ENCODE assay signal across 9 cellular contexts in genomic region chr14:91897121-91897701, GRCh38. TPM values are rescaled to one million over a fixed set of nuclear protein-coding genes. Genes with fewer than 3 reads are reported as not detected.
DNase-seq lines count a peak whose midpoint lies in the region; FAIRE-seq and TF ChIP-seq lines count a peak whose summit lies in the region.
"Had no signal": no experiment of that assay in that cellular context is flagged by ENCODE, and none has a peak within 500 bp of the region (broad histone marks: within the 10 kb centered on the region; RNA-seq: fewer than 3 reads in every experiment).

No MANE protein-coding gene starts in this region.

- H4K5ac ChIP-seq in mesendoderm (ENCODE audit: low read length), result no peak overlapping the region

- H3K27me3 ChIP-seq in mesendoderm (ENCODE audit: insufficient read depth, low read length, poor library complexity), result no peaks in the 10 kb centered on the region
- no peaks in the 10 kb centered on the region for H3K27me3 ChIP-seq in transverse colon

- no peak overlapping the region for H2BK5ac ChIP-seq in mesendoderm (ENCODE audit: low read length)

- peak overlapping the region; percentile 3 for H3K23ac ChIP-seq in mesendoderm (ENCODE audit: low read length)

- H3K9me3 ChIP-seq in transverse colon, result no peaks in the 10 kb centered on the region

- peak overlapping the region; percentile 54 for H3K56ac ChIP-seq in mesendoderm (ENCODE audit: low read length)

- no peak overlapping the region for H3K4me2 ChIP-seq in mesendoderm (ENCODE audit: low read length)

- intact Hi-C loops in transverse colon (cut with DNase I; ENCODE audit: low total_unique reads), result no loop called here

- H4K8ac ChIP-seq in mesendoderm (ENCODE audit: low read depth, low read length), result no peak overlapping the region

- no peak overlapping the region for H3K9ac ChIP-seq in mesendoderm (ENCODE audit: low read length)

- TF ChIP-seq POLR2A in transverse colon (IDR thresholded peaks at IDR 0.05), result no peak
- no peak for TF ChIP-seq POLR2A in H54 (IDR thresholded peaks at IDR 0.05; ENCODE audit: low read depth, low read length)

- H2AK5ac ChIP-seq in mesendoderm (ENCODE audit: low read length), result no peak overlapping the region

- in situ Hi-C loops in transverse colon (cut with MboI; ENCODE audit: low pct_ligation_motif_present in 1 of 4, low pct_unique_long_range_greater_than_20kb in 1 of 4, low sequenced_read_pairs in 3 of 4), result no loop called here

- no peak for TF ChIP-seq CTCF in transverse colon (IDR thresholded peaks at IDR 0.05)

- H3K4me1 ChIP-seq in mesendoderm (ENCODE audit: control insufficient read depth, low read depth, low read length) (peaks cover 4% of the 10 kb centered on the region), transverse colon (peaks cover 0 to 13% (median 5%) of the 10 kb centered on the region in 4 donors)

- no peaks in the 10 kb centered on the region for H3K36me3 ChIP-seq in mesendoderm (ENCODE audit: control insufficient read depth, insufficient read depth, low read length)
- H3K36me3 ChIP-seq in transverse colon, result no peaks in the 10 kb centered on the region

- DNase-seq in NCI-H345 treated with DMSO at 0.1 percent for 48 hours (lab: John Stamatoyannopoulos, UW; ENCODE audit: unreplicated experiment), result peak; percentile 12
- DNase-seq in epidermal melanocyte (ENCODE audit: insufficient read length, low spot score), result peak; percentile 37
- DNase-seq in mesendoderm, result peak; percentile 76
- peak; percentile 17 for DNase-seq in transverse colon
- DNase-seq in H54 (ENCODE audit: insufficient read length, low spot score), result no peak
- DNase-seq in 8988T, result no peak
- DNase-seq in GM19239 (ENCODE audit: insufficient read length, low spot score), result no peak
- DNase-seq: NCI-H1930, T-helper 2 cell had no signal

- H2BK120ac ChIP-seq in mesendoderm (ENCODE audit: low read depth, low read length), result no peak overlapping the region

- no peak overlapping the region for H3K4ac ChIP-seq in mesendoderm (ENCODE audit: low read depth, low read length)

- no peak overlapping the region for H3K27ac ChIP-seq in mesendoderm (ENCODE audit: low read depth, low read length)
- H3K27ac ChIP-seq in transverse colon, result peak overlapping the region in 3 of 4 donors; percentile 49 to 60 (median 55)

- no peak overlapping the region for H2BK15ac ChIP-seq in mesendoderm (replicated peaks; ENCODE audit: low read depth)

- no peak for TF ChIP-seq EP300 in transverse colon (IDR thresholded peaks at IDR 0.05; ENCODE audit: low read depth)

- no peak overlapping the region for H3K18ac ChIP-seq in mesendoderm (ENCODE audit: low read length)

- no peaks in the 10 kb centered on the region for H3K79me1 ChIP-seq in mesendoderm (ENCODE audit: low read length)

- no peak for FAIRE-seq in H54 (lab: Jason Lieb, UNC)
- FAIRE-seq in GM19239 (lab: Jason Lieb, UNC), result no peak

- WGBS in mesendoderm (ENCODE audit: extremely low coverage, insufficient coverage, low lambda C conversion rate), result no CpG with 5 or more reads among the region's 10 CpGs
- WGBS in transverse colon (ENCODE audit: low coverage in 1 of 2), 2 donors, result 44 to 61% methylated on average over 3 to 10 of the region's 10 CpGs

- no peaks in the 10 kb centered on the region for H3K79me2 ChIP-seq in mesendoderm (ENCODE audit: control insufficient read depth, insufficient read depth, low read length)

- no peak overlapping the region for H3K4me3 ChIP-seq in mesendoderm (ENCODE audit: low read length)
- no peak overlapping the region for H3K4me3 ChIP-seq in transverse colon

RNA-seq across cellular contexts. Expression of gene TC2N, which starts 29.9 kb away (rescaled TPM):
- polyA plus RNA-seq in mesendoderm (2013, experiment 1 of 2), result 15.5 TPM
- 16.7 TPM for polyA plus RNA-seq in mesendoderm (2013, experiment 2 of 2)
- total RNA-seq in transverse colon, result 10 to 100 TPM; 36.0 to 85.4 (median 53.7) TPM

RNA-seq across cellular contexts. Expression of gene FBLN5, which starts 50.3 kb away (rescaled TPM):
- polyA plus RNA-seq in mesendoderm (2013, experiment 1 of 2), result 7.8 TPM
- polyA plus RNA-seq in mesendoderm (2013, experiment 2 of 2), result 8.4 TPM
- total RNA-seq in transverse colon, result 100 to 1,000 TPM in 1 of 4 donors, 10 to 100 TPM in 3; 14.6 to 120 (median 38.7) TPM

Comparison
In these comparisons a context has a peak if more than half of its experiments do, and no peak if none do; other contexts are left out.
1. DNase-seq: peak in NCI-H345 treated with DMSO at 0.1 percent for 48 hours (single experiment), epidermal melanocyte (single experiment), mesendoderm (single experiment) and transverse colon (single experiment); none in H54 (single experiment), 8988T (single experiment) and GM19239 (single experiment).